Comparison of ENCODE assay signal across 16 cellular contexts in genomic region chr1:43982241-43982640, GRCh38.
"Had no signal": no experiment of that assay in that cellular context is flagged by ENCODE, and none has a peak within 500 bp of the region (broad histone marks: within the 10 kb centered on the region; RNA-seq: fewer than 3 reads in every experiment).

No MANE protein-coding gene starts in this region.

- H3K27ac ChIP-seq: parathyroid adenoma, sigmoid colon, thyroid gland had no signal

- H3K79me2 ChIP-seq: parathyroid adenoma had no signal

- H3K27me3 ChIP-seq: sigmoid colon, thyroid gland had no signal

- H3K9me3 ChIP-seq: sigmoid colon, thyroid gland had no signal

- DNase-seq: activated CD4-positive, alpha-beta T cell treated with anti-CD3 and anti-CD28 coated beads for 36 hours; activated CD4-positive, alpha-beta T cell treated with anti-CD3 and anti-CD28 coated beads, Interleukin-2, amount 50 U/mL, for 48 hours; activated naive CD4-positive, alpha-beta T cell; activated naive CD8-positive, alpha-beta T cell treated with anti-CD3 and anti-CD28 coated beads for 36 hours; amniotic stem cell; caudate nucleus; effector memory CD8-positive, alpha-beta T cell; immature natural killer cell; kidney glomerular epithelial cell; left ventricle myocardium superior; sigmoid colon; stimulated activated naive CD4-positive, alpha-beta T cell treated with Interleukin-2 at 50 U/mL for 16 hours; thyroid gland had no signal

- H3K9ac ChIP-seq: parathyroid adenoma had no signal

- H3K4me1 ChIP-seq: parathyroid adenoma had no signal

- H3K4me3 ChIP-seq: sigmoid colon, thyroid gland had no signal

- H3K27ac Mint-ChIP-seq: activated CD4-positive, alpha-beta T cell treated with anti-CD3 and anti-CD28 coated beads for 36 hours; activated naive CD8-positive, alpha-beta T cell treated with anti-CD3 and anti-CD28 coated beads for 36 hours; effector memory CD8-positive, alpha-beta T cell; T-helper 2 cell treated with Interferon-gamma antibody and Interleukin-4, amounts not matched to agents 5 μg/mL and 100 μg/mL, for 36 hours; WTC11 had no signal

- H2AFZ ChIP-seq: parathyroid adenoma had no signal

- H3K4me3 Mint-ChIP-seq: activated CD4-positive, alpha-beta T cell treated with anti-CD3 and anti-CD28 coated beads for 36 hours; activated naive CD8-positive, alpha-beta T cell treated with anti-CD3 and anti-CD28 coated beads for 36 hours; effector memory CD8-positive, alpha-beta T cell; immature natural killer cell; T-helper 2 cell treated with Interferon-gamma antibody and Interleukin-4, amounts not matched to agents 5 μg/mL and 100 μg/mL, for 36 hours; WTC11 had no signal

- H3K27me3 Mint-ChIP-seq: effector memory CD8-positive, alpha-beta T cell had no signal

- ATAC-seq: activated CD4-positive, alpha-beta T cell treated with anti-CD3 and anti-CD28 coated beads for 36 hours; effector memory CD8-positive, alpha-beta T cell; left ventricle myocardium superior; WTC11 had no signal

- H3K9me3 Mint-ChIP-seq: activated naive CD8-positive, alpha-beta T cell treated with anti-CD3 and anti-CD28 coated beads for 36 hours; effector memory CD8-positive, alpha-beta T cell; immature natural killer cell; T-helper 2 cell treated with Interferon-gamma antibody and Interleukin-4, amounts not matched to agents 5 μg/mL and 100 μg/mL, for 36 hours; WTC11 had no signal
